ENCODE assay signal across 21 cellular contexts in genomic region chr14:68471964-68472508, GRCh38.
A peak's percentile ranks its signal among the peaks of the same experiment; 100 is the strongest.
DNase-seq lines count a peak whose midpoint lies in the region; ATAC-seq, FAIRE-seq and TF ChIP-seq lines count a peak whose summit lies in the region.
"Had no signal": no experiment of that assay in that cellular context is flagged by ENCODE, and none has a peak within 500 bp of the region (broad histone marks: within the 10 kb centered on the region; RNA-seq: fewer than 3 reads in every experiment).

No MANE protein-coding gene starts in this region.

- H4K20me1 ChIP-seq in astrocyte (ENCODE audit: insufficient read depth, low read length): no peaks in the 10 kb centered on the region

- H3K4me1 ChIP-seq in astrocyte (ENCODE audit: insufficient read depth, low read length) (peaks cover 22% of the 10 kb centered on the region), thyroid gland (peaks cover 43 to 92% of the 10 kb centered on the region in 2 donors)

- H3K36me3 Mint-ChIP-seq in T-helper 1 cell treated with Interleukin-12 subunit alpha and Interleukin-12 subunit beta and Interleukin-4 antibody, amounts not matched to agents 30 μg/mL and 1 μg/mL, for 36 hours (ENCODE audit: low read depth): peaks cover 3% of the 10 kb centered on the region
- no peaks in the 10 kb centered on the region for H3K36me3 Mint-ChIP-seq in astrocyte (ENCODE audit: low read depth, unreplicated experiment)

- peak overlapping the region; percentile 11 for H3K27ac Mint-ChIP-seq in T-helper 1 cell treated with Interleukin-12 subunit alpha and Interleukin-12 subunit beta and Interleukin-4 antibody, amounts not matched to agents 30 μg/mL and 1 μg/mL, for 36 hours
- H3K27ac Mint-ChIP-seq in astrocyte (ENCODE audit: unreplicated experiment): peak overlapping the region; percentile 36

- no peaks in the 10 kb centered on the region for H3K27me3 ChIP-seq in astrocyte (ENCODE audit: insufficient read depth, low read length)
- H3K27me3 ChIP-seq in thyroid gland: no peaks in the 10 kb centered on the region
- H3K27me3 ChIP-seq: cardiac muscle cell, SJCRH30, tibial artery had no signal

- no peak for DNase-seq in T-helper 1 cell
- no peak for DNase-seq in astrocyte (ENCODE audit: low read depth)
- DNase-seq in myocyte (ENCODE audit: low read depth): peak; percentile 55
- peak; percentile 39 to 58 for DNase-seq in thyroid gland
- DNase-seq in GM13976 (ENCODE audit: low spot score): no peak
- no peak for DNase-seq in NCI-H2107 (lab: John Stamatoyannopoulos, UW)
- DNase-seq: 8988T; activated CD4-positive, alpha-beta T cell treated with anti-CD3 and anti-CD28 coated beads, Interleukin-2, amount 50 U/mL, for 4 hours; activated naive CD4-positive, alpha-beta T cell treated with anti-CD3 and anti-CD28 coated beads, Interleukin-2, amount 50 U/mL, for 16 hours; activated T-cell treated with anti-CD3 and anti-CD28 coated beads, Interleukin-2, amount 50 U/mL, for 1 hour; foreskin fibroblast; left ventricle myocardium inferior; NCI-H1105 treated with DMSO at 0.1 percent for 48 hours; NCI-H226; SJCRH30; tibial artery had no signal

- no peaks in the 10 kb centered on the region for H3K9me3 Mint-ChIP-seq in T-helper 1 cell treated with Interleukin-12 subunit alpha and Interleukin-12 subunit beta and Interleukin-4 antibody, amounts not matched to agents 30 μg/mL and 1 μg/mL, for 36 hours
- no peaks in the 10 kb centered on the region for H3K9me3 Mint-ChIP-seq in astrocyte (ENCODE audit: unreplicated experiment)

- no peak for TF ChIP-seq POLR2A in thyroid gland (IDR thresholded peaks at IDR 0.05)

- no peak for FAIRE-seq in astrocyte (lab: Jason Lieb, UNC)

- no peak overlapping the region for H2AFZ ChIP-seq in astrocyte (ENCODE audit: low read depth, low read length)

- intact Hi-C loops in thyroid gland (cut with DNase I): no loop called here

- no peak for TF ChIP-seq CTCF in astrocyte (IDR thresholded peaks at IDR 0.05; ENCODE audit: insufficient read depth, low read depth, low read length)
- no peak for TF ChIP-seq CTCF in thyroid gland (IDR thresholded peaks at IDR 0.05)
- TF ChIP-seq CTCF in GM13976 (IDR thresholded peaks at IDR 0.05; ENCODE audit: borderline replicate concordance, control extremely low read depth, extremely low read depth, insufficient read depth, missing control alignments): no peak

- H3K4me1 Mint-ChIP-seq in T-helper 1 cell treated with Interleukin-12 subunit alpha and Interleukin-12 subunit beta and Interleukin-4 antibody, amounts not matched to agents 30 μg/mL and 1 μg/mL, for 36 hours (ENCODE audit: low read depth): peaks cover 24% of the 10 kb centered on the region
- H3K4me1 Mint-ChIP-seq in astrocyte (ENCODE audit: low read depth, unreplicated experiment): peaks cover 30% of the 10 kb centered on the region

- no peak for ATAC-seq in GM21515 (IDR thresholded peaks at IDR 0.05; ENCODE audit: unreplicated experiment)
- ATAC-seq: sciatic nerve had no signal

- no peaks in the 10 kb centered on the region for H3K36me3 ChIP-seq in astrocyte (ENCODE audit: insufficient read depth, low read length)
- H3K36me3 ChIP-seq in thyroid gland: no peaks in the 10 kb centered on the region
- H3K36me3 ChIP-seq: cardiac muscle cell, left ventricle myocardium inferior, SJCRH30, tibial artery had no signal

- no peaks in the 10 kb centered on the region for H3K79me2 ChIP-seq in astrocyte (ENCODE audit: insufficient read depth, low read length)

- H3K4me2 ChIP-seq in astrocyte (ENCODE audit: low read length): no peak overlapping the region
- H3K4me2 ChIP-seq: KMS-11 had no signal

- H3K9ac ChIP-seq in astrocyte (ENCODE audit: low read length): no peak overlapping the region
- H3K9ac ChIP-seq: KMS-11 had no signal

- no peak overlapping the region for H3K4me3 Mint-ChIP-seq in T-helper 1 cell treated with Interleukin-12 subunit alpha and Interleukin-12 subunit beta and Interleukin-4 antibody, amounts not matched to agents 30 μg/mL and 1 μg/mL, for 36 hours
- no peak overlapping the region for H3K4me3 Mint-ChIP-seq in astrocyte (ENCODE audit: unreplicated experiment)

- H3K4me3 ChIP-seq in astrocyte (ENCODE audit: insufficient read depth, low read depth, low read length) (no peak overlapping the region), thyroid gland (replicated peaks in 1 of 3) (no peak overlapping the region)
- H3K4me3 ChIP-seq: cardiac muscle cell, left ventricle myocardium inferior, SJCRH30, tibial artery had no signal

- in situ Hi-C loops in GM13976 (cut with MboI; ENCODE audit: low sequenced_read_pairs, unreplicated experiment): no loop called here

- no peak overlapping the region for H3K27ac ChIP-seq in astrocyte (ENCODE audit: low read depth, low read length)
- H3K27ac ChIP-seq in thyroid gland: peak overlapping the region; percentile 92 to 97 (median 94)
- H3K27ac ChIP-seq: cardiac muscle cell, KMS-11, left ventricle myocardium inferior, SJCRH30, tibial artery had no signal

- H3K27me3 Mint-ChIP-seq in T-helper 1 cell treated with Interleukin-12 subunit alpha and Interleukin-12 subunit beta and Interleukin-4 antibody, amounts not matched to agents 30 μg/mL and 1 μg/mL, for 36 hours (ENCODE audit: low read depth): no peaks in the 10 kb centered on the region
- no peaks in the 10 kb centered on the region for H3K27me3 Mint-ChIP-seq in astrocyte (ENCODE audit: low read depth, unreplicated experiment)

- 73 to 79% methylated on average over 4 of the region's 4 CpGs for WGBS in thyroid gland, 2 donors

- no peaks in the 10 kb centered on the region for H3K9me3 ChIP-seq in astrocyte (ENCODE audit: insufficient read depth, low read depth, low read length)
- no peaks in the 10 kb centered on the region for H3K9me3 ChIP-seq in thyroid gland
- H3K9me3 ChIP-seq: left ventricle myocardium inferior, SJCRH30, tibial artery had no signal

Comparison
In these comparisons a context has a peak if more than half of its experiments do, and no peak if none do; other contexts are left out.
1. DNase-seq: peak in myocyte (single experiment) and thyroid gland (2 of 2); none in T-helper 1 cell (0 of 5), astrocyte (single experiment), GM13976 (single experiment) and NCI-H2107 (single experiment).